8 cellular contexts compared by ENCODE assay signal in the genomic region with DNA sequence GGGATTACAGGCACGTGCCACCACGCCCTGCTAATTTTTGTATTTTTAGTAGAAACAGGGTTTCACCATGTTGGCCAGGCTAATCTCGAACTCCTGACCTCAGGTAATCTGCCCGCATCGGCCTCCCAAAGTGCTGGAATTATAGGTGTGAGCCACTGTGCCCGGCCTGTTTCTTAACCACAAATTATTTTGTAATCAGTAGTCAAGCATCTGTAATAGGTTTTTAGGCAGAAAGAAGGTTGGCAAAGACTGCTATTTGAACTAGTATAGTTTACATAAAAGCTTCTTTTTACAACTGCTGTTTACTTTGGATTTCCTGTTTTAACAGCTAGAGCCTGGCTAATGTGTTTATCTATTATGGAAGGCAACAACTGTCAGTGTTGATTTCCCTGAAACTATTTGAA.
DNase-seq lines count a peak whose midpoint lies in the region; ATAC-seq, FAIRE-seq and TF ChIP-seq lines count a peak whose summit lies in the region.
"Not testable (repeated sequence)": the region's sequence is repeated elsewhere in the genome, so short reads cannot be mapped to it uniquely, and the experiment has no call there.

No MANE protein-coding gene starts in this region.

- TF ChIP-seq CTCF in IMR-90 (conservative IDR thresholded peaks at IDR 0.05; ENCODE audit: low read depth, low read length); Panc1 (IDR thresholded peaks at IDR 0.05); choroid plexus epithelial cell (conservative IDR thresholded peaks at IDR 0.05; ENCODE audit: low read depth, low read length); liver (IDR thresholded peaks at IDR 0.05; ENCODE audit: low read depth, low read length, missing input control); pancreas (IDR thresholded peaks at IDR 0.05): not testable (repeated sequence)

- H3K4ac ChIP-seq in IMR-90 (ENCODE audit: low read depth, low read length), result not testable (repeated sequence)

- not testable (repeated sequence) for H2BK120ac ChIP-seq in IMR-90 (ENCODE audit: low read depth, low read length)

- FAIRE-seq in pancreas (lab: Jason Lieb, UNC), result not testable (repeated sequence)

- not testable (repeated sequence) for H3K36me3 ChIP-seq in IMR-90 (ENCODE audit: control insufficient read depth, insufficient read depth, low read length); Panc1 (ENCODE audit: control insufficient read depth, insufficient read depth, low read length); liver (ENCODE audit: control insufficient read depth in 4 of 4, insufficient read depth in 3 of 4, low read depth in 1 of 4, low read length in 3 of 4); pancreas

- H3K14ac ChIP-seq in IMR-90 (replicated peaks; ENCODE audit: low read depth, low read length), result not testable (repeated sequence)

- intact Hi-C loops in IMR-90 (cut with micrococcal nuclease); Panc1 (cut with micrococcal nuclease; ENCODE audit: unreplicated experiment); pancreas (cut with DNase I): not testable (repeated sequence)

- POLR2A ChIA-PET in IMR-90 (lab: Charles Lee; ENCODE audit: unreplicated experiment), result interaction anchor here (0.7 kb wide), 1 partner anchor 73 kb away, joined by 10 read pairs; no protein-coding TSS in a partner anchor
- POLR2A ChIA-PET in Panc1 (lab: Charles Lee), result not testable (repeated sequence)

- peak; percentile 1 for DNase-seq in DMS153 treated with DMSO at 0.1 percent for 48 hours (lab: John Stamatoyannopoulos, UW; ENCODE audit: unreplicated experiment)
- DNase-seq in IMR-90, result peak; percentile 7
- peak; percentile 16 for DNase-seq in NCI-H2029 (lab: John Stamatoyannopoulos, UW)
- peak; percentile 11 for DNase-seq in NCI-H345 (lab: John Stamatoyannopoulos, UW)
- DNase-seq in Panc1 (ENCODE audit: low read depth, low spot score), result peak; percentile 2
- peak; percentile 11 for DNase-seq in choroid plexus epithelial cell (ENCODE audit: low read depth)
- DNase-seq in pancreas, result not testable (repeated sequence)

- not testable (repeated sequence) for TF ChIP-seq RAD21 in IMR-90 (IDR thresholded peaks at IDR 0.05; ENCODE audit: low read length)
- peak; percentile 37 to 41 for TF ChIP-seq RAD21 in liver (IDR thresholded peaks at IDR 0.05)

- not testable (repeated sequence) for H2AFZ ChIP-seq in IMR-90 (replicated peaks; ENCODE audit: low read length, poor library complexity)

- ATAC-seq in IMR-90 (ENCODE audit: low read depth) (peak; percentile 60), pancreas (peak in 3 of 4 donors; percentile 17 to 55 (median 40))
- not testable (repeated sequence) for ATAC-seq in Panc1

- dilution Hi-C loops in IMR-90 (cut with HindIII; ENCODE audit: low sequenced_read_pairs, unreplicated experiment), result not testable (repeated sequence)

- H3K56ac ChIP-seq in IMR-90 (ENCODE audit: extremely low read depth, insufficient read depth, low read length), result not testable (repeated sequence)

- not testable (repeated sequence) for H2AK9ac ChIP-seq in IMR-90 (replicated peaks; ENCODE audit: low read depth, low read length, poor library complexity)

- H3K27me3 ChIP-seq in IMR-90 (ENCODE audit: control insufficient read depth, insufficient read depth, low read length); Panc1 (ENCODE audit: control insufficient read depth, insufficient read depth, low read length); liver (ENCODE audit: control insufficient read depth in 4 of 4, insufficient read depth in 4 of 4, low read length in 3 of 4); pancreas: not testable (repeated sequence)

- H3K23ac ChIP-seq in IMR-90 (ENCODE audit: low read depth, low read length), result not testable (repeated sequence)

- not testable (repeated sequence) for H2AK5ac ChIP-seq in IMR-90 (ENCODE audit: low read depth, low read length)

- no CpG with 5 or more reads among the region's 6 CpGs for WGBS in IMR-90 (ENCODE audit: extremely low coverage in 2 of 2, insufficient read length in 1 of 2), 2 experiments
- WGBS in liver, result 28% methylated on average over 6 of the region's 6 CpGs
- 59 to 70% methylated on average over 6 of the region's 6 CpGs for WGBS in pancreas, 2 donors

- not testable (repeated sequence) for H4K8ac ChIP-seq in IMR-90 (ENCODE audit: low read depth in 2 of 2, low read length in 2 of 2)

- not testable (repeated sequence) for H4K91ac ChIP-seq in IMR-90 (ENCODE audit: insufficient read depth, low read depth, low read length)

- not testable (repeated sequence) for H3K4me2 ChIP-seq in IMR-90 (ENCODE audit: low read depth, low read length)

- H4K5ac ChIP-seq in IMR-90 (ENCODE audit: low read depth, low read length), result not testable (repeated sequence)

- not testable (repeated sequence) for H3K9me3 ChIP-seq in IMR-90 (ENCODE audit: control insufficient read depth, insufficient read depth, low read length); Panc1 (ENCODE audit: control insufficient read depth, insufficient read depth, low read depth, low read length); liver (ENCODE audit: control insufficient read depth in 4 of 4, low read length in 3 of 4); pancreas

- H3K4me1 ChIP-seq in IMR-90 (ENCODE audit: control insufficient read depth, insufficient read depth, low read length); Panc1 (ENCODE audit: control insufficient read depth, insufficient read depth, low read length): not testable (repeated sequence)
- H3K4me1 ChIP-seq in liver (ENCODE audit: control insufficient read depth in 4 of 4, insufficient read depth in 4 of 4, low read length in 3 of 4) (peaks cover 8 to 28% (median 23%) of the 10 kb centered on the region in 4 donors), pancreas (peaks cover 8 to 18% (median 9%) of the 10 kb centered on the region in 3 donors)

- not testable (repeated sequence) for H2BK20ac ChIP-seq in IMR-90 (ENCODE audit: low read depth, low read length)

- H3K18ac ChIP-seq in IMR-90 (ENCODE audit: low read depth, low read length), result not testable (repeated sequence)

- not testable (repeated sequence) for H3K79me1 ChIP-seq in IMR-90 (ENCODE audit: low read depth in 1 of 2, low read length in 2 of 2)

- CTCF ChIA-PET in IMR-90 (lab: Yijun Ruan, JAX), result interaction anchor here (1.1 kb wide), 1 partner anchor 1686 kb away, joined by 3 read pairs; no protein-coding TSS in a partner anchor
- CTCF ChIA-PET in Panc1 (lab: Charles Lee), result not testable (repeated sequence)

- not testable (repeated sequence) for H2BK5ac ChIP-seq in IMR-90 (ENCODE audit: low read depth, low read length, poor library complexity, severe bottlenecking)

- not testable (repeated sequence) for H4K20me1 ChIP-seq in IMR-90 (ENCODE audit: insufficient read depth, low read length)

- not testable (repeated sequence) for BruUV-seq in IMR-90 (replicated peaks; lab: Mats Ljungman, UMichigan); Panc1 (replicated peaks; lab: Mats Ljungman, UMichigan)

- not testable (repeated sequence) for H3K9ac ChIP-seq in IMR-90 (ENCODE audit: low read depth, low read length); liver (ENCODE audit: low read depth in 1 of 2, low read length in 2 of 2)

- not testable (repeated sequence) for TF ChIP-seq POLR2A in IMR-90 (IDR thresholded peaks at IDR 0.05; ENCODE audit: low read depth, low read length)

- H2BK15ac ChIP-seq in IMR-90 (ENCODE audit: low read depth, low read length), result not testable (repeated sequence)

- not testable (repeated sequence) for H3K4me3 ChIP-seq in IMR-90 (ENCODE audit: insufficient read depth, low read depth, low read length); Panc1 (ENCODE audit: low read depth in 2 of 2, low read length in 2 of 2); choroid plexus epithelial cell (ENCODE audit: low read depth, low read length); liver (ENCODE audit: low read depth in 1 of 3, low read length in 3 of 3); pancreas

- H3K27ac ChIP-seq in IMR-90 (ENCODE audit: insufficient read depth, low read length); Panc1 (ENCODE audit: low read length); liver (ENCODE audit: low read depth in 1 of 2, low read length in 2 of 2); pancreas: not testable (repeated sequence)

- not testable (repeated sequence) for H3K9me1 ChIP-seq in IMR-90 (ENCODE audit: insufficient read depth, low read length)

- in situ Hi-C loops in IMR-90 (cut with MboI; ENCODE audit: low sequenced_read_pairs); Panc1 (cut with HindIII; ENCODE audit: low pct_unique_long_range_greater_than_20kb, low sequenced_read_pairs): not testable (repeated sequence)

TF ChIP-seq in liver, 16 proteins besides CTCF, POLR2A, EP300 and RAD21 (continues in another document):
- peak; percentile 74 to 77 for TF ChIP-seq RXRA (IDR thresholded peaks at IDR 0.05)
- TF ChIP-seq FOXA2 (IDR thresholded peaks at IDR 0.05), result peak; percentile 94
